Comparison of ENCODE assay signal across 8 cellular contexts in genomic region chr1:149792502-149792901, GRCh38. TPM values are rescaled to one million over a fixed set of nuclear protein-coding genes. Genes with fewer than 3 reads are reported as not detected.
DNase-seq lines count a peak whose midpoint lies in the region; ATAC-seq lines count a peak whose summit lies in the region.
"Not testable (repeated sequence)": the region's sequence is repeated elsewhere in the genome, so short reads cannot be mapped to it uniquely, and the experiment has no call there.

No MANE protein-coding gene starts in this region.

- intact Hi-C loops in dendritic cell treated with granulocyte-macrophage colony-stimulating factor and Interleukin-4, amounts not matched to agents 40 ng/mL and 50 ng/mL, for 4 days (cut with micrococcal nuclease), result not testable (repeated sequence)

- POLR2A ChIA-PET in activated CD4-positive, alpha-beta memory T cell treated with anti-CD3 and anti-CD28 coated beads, Interleukin-2, amount 10 ng/mL, durations not matched to agents 7 days and 5 days (lab: Charles Lee), result not testable (repeated sequence)

- H3K36me3 Mint-ChIP-seq in activated CD4-positive, alpha-beta memory T cell treated with anti-CD3 and anti-CD28 coated beads, Interleukin-2, amount 10 ng/mL, durations not matched to agents 7 days and 5 days (ENCODE audit: low read depth); dendritic cell treated with granulocyte-macrophage colony-stimulating factor and Interleukin-4, amounts not matched to agents 40 ng/mL and 50 ng/mL, for 4 days (ENCODE audit: low read depth): not testable (repeated sequence)

- not testable (repeated sequence) for H3K4me1 Mint-ChIP-seq in activated CD4-positive, alpha-beta memory T cell treated with anti-CD3 and anti-CD28 coated beads, Interleukin-2, amount 10 ng/mL, durations not matched to agents 7 days and 5 days; dendritic cell treated with granulocyte-macrophage colony-stimulating factor and Interleukin-4, amounts not matched to agents 40 ng/mL and 50 ng/mL, for 4 days (ENCODE audit: low read depth)

- not testable (repeated sequence) for H3K9me3 Mint-ChIP-seq in activated CD4-positive, alpha-beta memory T cell treated with anti-CD3 and anti-CD28 coated beads, Interleukin-2, amount 10 ng/mL, durations not matched to agents 7 days and 5 days; dendritic cell treated with granulocyte-macrophage colony-stimulating factor and Interleukin-4, amounts not matched to agents 40 ng/mL and 50 ng/mL, for 4 days

- CTCF ChIA-PET in activated CD4-positive, alpha-beta memory T cell treated with anti-CD3 and anti-CD28 coated beads, Interleukin-2, amount 10 ng/mL, durations not matched to agents 7 days and 5 days (lab: Charles Lee), result not testable (repeated sequence)

- H3K4me3 Mint-ChIP-seq in activated CD4-positive, alpha-beta memory T cell treated with anti-CD3 and anti-CD28 coated beads, Interleukin-2, amount 10 ng/mL, durations not matched to agents 7 days and 5 days, result peak overlapping the region; percentile 99
- peak overlapping the region; percentile 98 for H3K4me3 Mint-ChIP-seq in dendritic cell treated with granulocyte-macrophage colony-stimulating factor and Interleukin-4, amounts not matched to agents 40 ng/mL and 50 ng/mL, for 4 days

- ATAC-seq in GM19023 (IDR thresholded peaks at IDR 0.05; ENCODE audit: unreplicated experiment), result peak; percentile 82
- ATAC-seq in HG03103 (IDR thresholded peaks at IDR 0.05; ENCODE audit: low read depth, unreplicated experiment), result peak; percentile 57

- H3K27me3 Mint-ChIP-seq in activated CD4-positive, alpha-beta memory T cell treated with anti-CD3 and anti-CD28 coated beads, Interleukin-2, amount 10 ng/mL, durations not matched to agents 7 days and 5 days; dendritic cell treated with granulocyte-macrophage colony-stimulating factor and Interleukin-4, amounts not matched to agents 40 ng/mL and 50 ng/mL, for 4 days: not testable (repeated sequence)

- peak overlapping the region; percentile 99 for H3K27ac Mint-ChIP-seq in activated CD4-positive, alpha-beta memory T cell treated with anti-CD3 and anti-CD28 coated beads, Interleukin-2, amount 10 ng/mL, durations not matched to agents 7 days and 5 days
- peak overlapping the region; percentile 92 for H3K27ac Mint-ChIP-seq in dendritic cell treated with granulocyte-macrophage colony-stimulating factor and Interleukin-4, amounts not matched to agents 40 ng/mL and 50 ng/mL, for 4 days

- peak; percentile 51 for DNase-seq in AG08396 (ENCODE audit: low spot score)
- peak; percentile 11 to 44 for DNase-seq in NCI-H524 (lab: John Stamatoyannopoulos, UW)
- DNase-seq in activated CD4-positive, alpha-beta memory T cell treated with anti-CD3 and anti-CD28 coated beads, Interleukin-2, amount 10 ng/mL, durations not matched to agents 7 days and 5 days, result peak; percentile 64
- peak; percentile 46 for DNase-seq in kidney tubule cell (ENCODE audit: low spot score)
- peak; percentile 0 for DNase-seq in smooth muscle cell of the brain vasculature (ENCODE audit: low read depth, low spot score)

RNA-seq across cellular contexts. Expression of gene FCGR1A, which starts 10.0 kb away (rescaled TPM):
- 1 to 10 TPM in 1 of 2 experiments, under 1 TPM in 1; 0.58 to 1.1 TPM for total RNA-seq in activated CD4-positive, alpha-beta memory T cell treated with anti-CD3 and anti-CD28 coated beads, Interleukin-2, amount 10 ng/mL, durations not matched to agents 7 days and 5 days

Comparison
In these comparisons a context has a peak if more than half of its experiments do, and no peak if none do; other contexts are left out.
1. Peak in every context shown above with its lines: DNase-seq and ATAC-seq.
2. DNase-seq: peak in every context shown above with its lines; median percentile 64 in activated CD4-positive, alpha-beta memory T cell treated with anti-CD3 and anti-CD28 coated beads, Interleukin-2, amount 10 ng/mL, durations not matched to agents 7 days and 5 days; 51 in AG08396; 46 in kidney tubule cell; 28 in NCI-H524; 0 in smooth muscle cell of the brain vasculature.